In the genomic region with DNA sequence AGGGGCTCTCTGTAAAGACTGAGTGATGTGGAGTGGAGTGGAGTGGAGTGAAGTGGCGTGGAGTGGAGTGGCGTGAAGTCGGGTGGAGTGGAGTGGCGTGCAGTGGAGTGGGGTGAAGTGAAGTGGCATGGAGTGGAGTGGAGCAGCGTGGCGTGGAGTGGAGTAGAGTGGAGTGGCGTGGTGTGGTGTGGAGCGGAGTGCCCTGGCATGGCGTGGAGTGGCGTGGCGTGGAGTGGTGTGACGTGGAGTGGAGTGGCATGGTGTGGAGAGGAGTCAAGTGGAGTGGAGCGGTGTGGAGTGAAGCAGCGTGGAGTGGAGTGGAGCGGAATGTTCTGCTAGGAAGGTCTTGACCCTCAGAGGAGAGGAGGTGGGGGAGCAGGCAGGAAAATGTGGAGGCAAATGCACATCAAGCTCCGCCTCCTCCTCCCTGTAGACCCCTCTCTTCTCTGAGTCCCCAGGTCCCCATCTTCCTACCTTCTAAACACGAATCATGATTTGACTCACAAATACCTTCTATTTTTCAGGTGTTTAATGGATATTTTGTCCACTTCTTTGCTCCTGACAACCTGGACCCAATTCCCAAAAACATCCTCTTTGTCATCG, we compare ENCODE assay signal across 31 cellular contexts. TPM values are rescaled to one million over a fixed set of nuclear protein-coding genes. Genes with fewer than 3 reads are reported as not detected.
"Had no signal": no experiment of that assay in that cellular context is flagged by ENCODE, and none has a peak within 500 bp of the region (broad histone marks: within the 10 kb centered on the region; RNA-seq: fewer than 3 reads in every experiment).

No MANE protein-coding gene starts in this region.

- H3K9me3 ChIP-seq: esophagus squamous epithelium, heart right ventricle, lower lobe of right lung, prostate gland, right atrium auricular region, uterus had no signal

- H3K36me3 ChIP-seq: esophagus squamous epithelium, heart right ventricle, lower lobe of right lung, prostate gland, right atrium auricular region, uterus had no signal

- ATAC-seq: effector memory CD8-positive, alpha-beta T cell; heart right ventricle; left cardiac atrium; left ventricle myocardium superior; sciatic nerve had no signal

- H3K27me3 ChIP-seq: right atrium auricular region, uterus had no signal

- H3K4me2 ChIP-seq: smooth muscle cell had no signal

- FAIRE-seq: endometrium, islet of Langerhans had no signal

- H3K4me1 ChIP-seq: esophagus squamous epithelium, heart right ventricle, lower lobe of right lung, prostate gland, right atrium auricular region, uterus had no signal

- H3K27ac ChIP-seq: esophagus squamous epithelium, heart right ventricle, lower lobe of right lung, prostate gland, right atrium auricular region, uterus had no signal

- DNase-seq: cerebellar nuclear complex; cortex of kidney; effector memory CD8-positive, alpha-beta T cell; erythroblast; esophagus squamous epithelium; foreskin melanocyte; glutamatergic neuron; heart right ventricle; hippocampal formation; left cardiac atrium; left ventricle myocardium superior; lower lobe of right lung; natural killer cell; stimulated activated CD4-positive, alpha-beta T cell treated with anti-CD3 and anti-CD28 coated beads, Interleukin-12 subunit alpha, Interleukin-12 subunit beta, amount 100 ng/mL, for 4 hours; stimulated activated CD4-positive, alpha-beta T cell treated with anti-CD3 and anti-CD28 coated beads, Interleukin-1b, Interleukin-23, amount 100 ng/mL, for 48 hours; stimulated activated CD4-positive, alpha-beta T cell treated with anti-CD3 and anti-CD28 coated beads, Interleukin-4, amount 100 ng/mL, for 1 hour; stimulated activated CD8-positive, alpha-beta memory T cell treated with anti-CD3 and anti-CD28 coated beads, Interleukin-4, amount 100 ng/mL, for 48 hours; stimulated activated naive CD4-positive, alpha-beta T cell treated with Interleukin-2 at 50 U/mL for 16 hours; uterus had no signal

- H3K4me3 ChIP-seq: esophagus squamous epithelium, heart right ventricle, lower lobe of right lung, prostate gland, right atrium auricular region, smooth muscle cell, uterus had no signal

RNA-seq across cellular contexts. Expression of a gene that starts 19.9 kb away (rescaled TPM):
- total RNA-seq: dermis microvascular lymphatic vessel endothelial cell, esophagus squamous epithelium, heart right ventricle, kidney epithelial cell, left cardiac atrium, left ventricle myocardium superior, mesenteric fat pad, myocyte, natural killer cell, neural crest cell, osteocyte, prostate gland, right atrium auricular region, sciatic nerve had no signal
- polyA plus RNA-seq: heart right ventricle had no signal

RNA-seq across cellular contexts. Expression of a gene that starts 56.3 kb away (rescaled TPM):
- total RNA-seq: myocyte, natural killer cell, neural crest cell had no signal
